Comparison of ENCODE assay signal across 1 cellular context in genomic region chr17:47948706-47949196, GRCh38.
TF ChIP-seq lines count a peak whose summit lies in the region.

No MANE protein-coding gene starts in this region.

TF ChIP-seq in HepG2, 621 proteins besides CTCF, POLR2A, EP300 and RAD21 (continues in another document):
- no peak; the same call in 1 of the 2 replicates for TF ChIP-seq ZNF564 (CRISPR knock-in tag; IDR thresholded peaks at IDR 0.05)
- peak; percentile 81 for TF ChIP-seq MIER2 (CRISPR knock-in tag; IDR thresholded peaks at IDR 0.05)
- TF ChIP-seq, protein P1, sequence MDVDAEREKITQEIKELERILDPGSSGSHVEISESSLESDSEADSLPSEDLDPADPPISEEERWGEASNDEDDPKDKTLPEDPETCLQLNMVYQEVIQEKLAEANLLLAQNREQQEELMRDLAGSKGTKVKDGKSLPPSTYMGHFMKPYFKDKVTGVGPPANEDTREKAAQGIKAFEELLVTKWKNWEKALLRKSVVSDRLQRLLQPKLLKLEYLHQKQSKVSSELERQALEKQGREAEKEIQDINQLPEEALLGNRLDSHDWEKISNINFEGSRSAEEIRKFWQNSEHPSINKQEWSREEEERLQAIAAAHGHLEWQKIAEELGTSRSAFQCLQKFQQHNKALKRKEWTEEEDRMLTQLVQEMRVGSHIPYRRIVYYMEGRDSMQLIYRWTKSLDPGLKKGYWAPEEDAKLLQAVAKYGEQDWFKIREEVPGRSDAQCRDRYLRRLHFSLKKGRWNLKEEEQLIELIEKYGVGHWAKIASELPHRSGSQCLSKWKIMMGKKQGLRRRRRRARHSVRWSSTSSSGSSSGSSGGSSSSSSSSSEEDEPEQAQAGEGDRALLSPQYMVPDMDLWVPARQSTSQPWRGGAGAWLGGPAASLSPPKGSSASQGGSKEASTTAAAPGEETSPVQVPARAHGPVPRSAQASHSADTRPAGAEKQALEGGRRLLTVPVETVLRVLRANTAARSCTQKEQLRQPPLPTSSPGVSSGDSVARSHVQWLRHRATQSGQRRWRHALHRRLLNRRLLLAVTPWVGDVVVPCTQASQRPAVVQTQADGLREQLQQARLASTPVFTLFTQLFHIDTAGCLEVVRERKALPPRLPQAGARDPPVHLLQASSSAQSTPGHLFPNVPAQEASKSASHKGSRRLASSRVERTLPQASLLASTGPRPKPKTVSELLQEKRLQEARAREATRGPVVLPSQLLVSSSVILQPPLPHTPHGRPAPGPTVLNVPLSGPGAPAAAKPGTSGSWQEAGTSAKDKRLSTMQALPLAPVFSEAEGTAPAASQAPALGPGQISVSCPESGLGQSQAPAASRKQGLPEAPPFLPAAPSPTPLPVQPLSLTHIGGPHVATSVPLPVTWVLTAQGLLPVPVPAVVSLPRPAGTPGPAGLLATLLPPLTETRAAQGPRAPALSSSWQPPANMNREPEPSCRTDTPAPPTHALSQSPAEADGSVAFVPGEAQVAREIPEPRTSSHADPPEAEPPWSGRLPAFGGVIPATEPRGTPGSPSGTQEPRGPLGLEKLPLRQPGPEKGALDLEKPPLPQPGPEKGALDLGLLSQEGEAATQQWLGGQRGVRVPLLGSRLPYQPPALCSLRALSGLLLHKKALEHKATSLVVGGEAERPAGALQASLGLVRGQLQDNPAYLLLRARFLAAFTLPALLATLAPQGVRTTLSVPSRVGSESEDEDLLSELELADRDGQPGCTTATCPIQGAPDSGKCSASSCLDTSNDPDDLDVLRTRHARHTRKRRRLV (CRISPR knock-in tag; IDR thresholded peaks at IDR 0.05): no peak
- TF ChIP-seq ATM (IDR thresholded peaks at IDR 0.05; ENCODE audit: borderline replicate concordance): no peak
- no peak for TF ChIP-seq ZBTB40 (IDR thresholded peaks at IDR 0.05)
- no peak for TF ChIP-seq ZBTB40 (CRISPR knock-in tag; IDR thresholded peaks at IDR 0.05)
- no peak for TF ChIP-seq ZNF644 (CRISPR knock-in tag; IDR thresholded peaks at IDR 0.05; ENCODE audit: low read depth)
- 0 out of 2 replicates have a peak, but pooled peaks have one; percentile 32 for TF ChIP-seq NRL (CRISPR knock-in tag; IDR thresholded peaks at IDR 0.05; ENCODE audit: borderline replicate concordance)
- peak; percentile 50; the same call in 1 of the 2 replicates for TF ChIP-seq KDM6A (CRISPR knock-in tag; IDR thresholded peaks at IDR 0.05; ENCODE audit: low read depth)
- TF ChIP-seq PRDM15 (CRISPR knock-in tag; IDR thresholded peaks at IDR 0.05): no peak
- no peak for TF ChIP-seq RFXAP (CRISPR knock-in tag; IDR thresholded peaks at IDR 0.05; ENCODE audit: borderline replicate concordance)
- TF ChIP-seq CHD2 (IDR thresholded peaks at IDR 0.05; ENCODE audit: low read depth, low read length): no peak
- TF ChIP-seq, protein P2, sequence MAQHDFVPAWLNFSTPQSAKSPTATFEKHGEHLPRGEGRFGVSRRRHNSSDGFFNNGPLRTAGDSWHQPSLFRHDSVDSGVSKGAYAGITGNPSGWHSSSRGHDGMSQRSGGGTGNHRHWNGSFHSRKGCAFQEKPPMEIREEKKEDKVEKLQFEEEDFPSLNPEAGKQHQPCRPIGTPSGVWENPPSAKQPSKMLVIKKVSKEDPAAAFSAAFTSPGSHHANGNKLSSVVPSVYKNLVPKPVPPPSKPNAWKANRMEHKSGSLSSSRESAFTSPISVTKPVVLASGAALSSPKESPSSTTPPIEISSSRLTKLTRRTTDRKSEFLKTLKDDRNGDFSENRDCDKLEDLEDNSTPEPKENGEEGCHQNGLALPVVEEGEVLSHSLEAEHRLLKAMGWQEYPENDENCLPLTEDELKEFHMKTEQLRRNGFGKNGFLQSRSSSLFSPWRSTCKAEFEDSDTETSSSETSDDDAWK (CRISPR knock-in tag; IDR thresholded peaks at IDR 0.05): no peak
- TF ChIP-seq ISX (CRISPR knock-in tag; conservative IDR thresholded peaks at IDR 0.05): no peak
- TF ChIP-seq SP1 (IDR thresholded peaks at IDR 0.05): no peak
- no peak for TF ChIP-seq SP1 (CRISPR knock-in tag; IDR thresholded peaks at IDR 0.05)
- TF ChIP-seq DPF2 (CRISPR knock-in tag; IDR thresholded peaks at IDR 0.05; ENCODE audit: borderline replicate concordance, low read depth): peak; percentile 61; the same call in 1 of the 2 replicates
- no peak for TF ChIP-seq RFX5 (IDR thresholded peaks at IDR 0.05; ENCODE audit: low read depth, low read length)
- TF ChIP-seq XBP1 (CRISPR knock-in tag; IDR thresholded peaks at IDR 0.05): no peak
- no peak for TF ChIP-seq AGO2 (optimal IDR thresholded peaks at IDR 0.05; ENCODE audit: low read depth, low read length)
- TF ChIP-seq, protein P3, sequence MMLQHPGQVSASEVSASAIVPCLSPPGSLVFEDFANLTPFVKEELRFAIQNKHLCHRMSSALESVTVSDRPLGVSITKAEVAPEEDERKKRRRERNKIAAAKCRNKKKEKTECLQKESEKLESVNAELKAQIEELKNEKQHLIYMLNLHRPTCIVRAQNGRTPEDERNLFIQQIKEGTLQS (CRISPR knock-in tag; IDR thresholded peaks at IDR 0.05): peak; percentile 72; the same call in 1 of the 2 replicates
- TF ChIP-seq ZFP41 (CRISPR knock-in tag; IDR thresholded peaks at IDR 0.05; ENCODE audit: borderline replicate concordance): no peak
- 0 out of 2 replicates have a peak, but pooled peaks have one; percentile 16 for TF ChIP-seq TGIF2 (CRISPR knock-in tag; IDR thresholded peaks at IDR 0.05)
- no peak for TF ChIP-seq ZSCAN12 (CRISPR knock-in tag; IDR thresholded peaks at IDR 0.05)
- TF ChIP-seq SP5 (CRISPR knock-in tag; IDR thresholded peaks at IDR 0.05; ENCODE audit: borderline replicate concordance, low read depth): 0 out of 2 replicates have a peak, but pooled peaks have one; percentile 8
- TF ChIP-seq EZH2 (conservative IDR thresholded peaks at IDR 0.05; ENCODE audit: low read depth, low read length): no peak
- no peak for TF ChIP-seq SRF (IDR thresholded peaks at IDR 0.05; ENCODE audit: low read depth, low read length)
- TF ChIP-seq TBX2 (CRISPR knock-in tag; IDR thresholded peaks at IDR 0.05; ENCODE audit: borderline replicate concordance): peak; percentile 8; the same call in 1 of the 2 replicates
- no peak for TF ChIP-seq GABPA (IDR thresholded peaks at IDR 0.05; ENCODE audit: low read depth, low read length)
- TF ChIP-seq GABPA (CRISPR knock-in tag; IDR thresholded peaks at IDR 0.05; ENCODE audit: low read depth): no peak; the same call in 1 of the 2 replicates
- TF ChIP-seq HNRNPL (IDR thresholded peaks at IDR 0.05; ENCODE audit: low read depth, low read length): peak; percentile 97
- TF ChIP-seq ZNF780A (CRISPR knock-in tag; IDR thresholded peaks at IDR 0.05): no peak
- TF ChIP-seq SMC3 (IDR thresholded peaks at IDR 0.05; ENCODE audit: low read length): peak; percentile 16; the same call in 1 of the 2 replicates
- 0 out of 2 replicates have a peak, but pooled peaks have one; percentile 20 for TF ChIP-seq ZNF572 (CRISPR knock-in tag; IDR thresholded peaks at IDR 0.05)
- TF ChIP-seq ERF (CRISPR knock-in tag; IDR thresholded peaks at IDR 0.05): no peak
- no peak for TF ChIP-seq ZNF577 (CRISPR knock-in tag; IDR thresholded peaks at IDR 0.05; ENCODE audit: borderline replicate concordance, low read depth)
- no peak for TF ChIP-seq NONO (IDR thresholded peaks at IDR 0.05)
- TF ChIP-seq NONO (CRISPR knock-in tag; conservative IDR thresholded peaks at IDR 0.05): peak; percentile 28; the same call in 1 of the 2 replicates
- TF ChIP-seq CBX1 (IDR thresholded peaks at IDR 0.05; ENCODE audit: low read depth): no peak
- peak; percentile 72 for TF ChIP-seq RXRB (CRISPR knock-in tag; IDR thresholded peaks at IDR 0.05; ENCODE audit: borderline replicate concordance)
- no peak for TF ChIP-seq FOXA1 (IDR thresholded peaks at IDR 0.05)
- peak; percentile 56 for TF ChIP-seq FOXA1 (CRISPR knock-in tag; IDR thresholded peaks at IDR 0.05)
- no peak for TF ChIP-seq ZNF383 (CRISPR knock-in tag; IDR thresholded peaks at IDR 0.05; ENCODE audit: borderline replicate concordance)
- no peak for TF ChIP-seq ZMYM4 (CRISPR knock-in tag; IDR thresholded peaks at IDR 0.05)
- TF ChIP-seq, protein P4, sequence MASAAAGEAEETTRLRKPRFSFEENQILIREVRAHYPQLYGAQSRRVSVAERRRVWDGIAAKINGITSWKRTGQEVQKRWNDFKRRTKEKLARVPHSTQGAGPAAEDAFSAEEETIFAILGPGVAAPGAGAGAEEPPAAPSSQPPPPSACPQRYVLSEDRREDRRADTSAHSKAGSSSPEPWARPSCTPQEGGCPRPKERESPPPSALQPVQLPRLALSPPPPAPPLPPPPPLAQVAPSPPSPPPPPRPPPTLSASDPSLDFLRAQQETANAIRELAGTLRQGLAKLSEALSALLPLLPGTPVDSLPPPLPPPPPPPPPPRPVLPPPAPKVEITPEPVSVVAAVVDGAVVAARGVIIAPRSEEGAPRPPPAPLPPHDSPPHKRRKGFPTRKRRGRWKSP (CRISPR knock-in tag; IDR thresholded peaks at IDR 0.05): no peak
- no peak for TF ChIP-seq ZNF660 (CRISPR knock-in tag; IDR thresholded peaks at IDR 0.05; ENCODE audit: borderline replicate concordance, low read depth)
